Comparison of ENCODE assay signal across 8 cellular contexts in genomic region chrX:17689971-17690409, GRCh38. TPM values are rescaled to one million over a fixed set of nuclear protein-coding genes. Genes with fewer than 3 reads are reported as not detected.
DNase-seq lines count a peak whose midpoint lies in the region; ATAC-seq and TF ChIP-seq lines count a peak whose summit lies in the region.

No MANE protein-coding gene starts in this region.

- no peak overlapping the region for H3K4me2 ChIP-seq in MM.1S (ENCODE audit: low read depth, low read length)

- no peaks in the 10 kb centered on the region for H3K27me3 ChIP-seq in MM.1S (replicated peaks; ENCODE audit: insufficient read depth, low read length)

- H3K27ac Mint-ChIP-seq in Calu3 (ENCODE audit: unreplicated experiment) = peak overlapping the region; percentile 71
- no peak overlapping the region for H3K27ac Mint-ChIP-seq in MCF 10A (ENCODE audit: low read depth, unreplicated experiment)

- POLR2A ChIA-PET in RWPE1 (lab: Yijun Ruan, JAX; ENCODE audit: low non-redundant PET) = no interaction called here
- POLR2A ChIA-PET in MCF 10A (lab: Yijun Ruan, JAX) = no interaction called here

- no peaks in the 10 kb centered on the region for H3K9me2 ChIP-seq in MM.1S (replicated peaks; ENCODE audit: insufficient read depth, low read length)

- no peaks in the 10 kb centered on the region for H3K79me2 ChIP-seq in MM.1S (ENCODE audit: low read length)

- peak; percentile 87 for ATAC-seq in GM19395 (IDR thresholded peaks at IDR 0.05; ENCODE audit: unreplicated experiment)

- peak; percentile 54 for TF ChIP-seq CTCF in Calu3 (IDR thresholded peaks at IDR 0.05; ENCODE audit: unreplicated experiment)
- peak; percentile 65 for TF ChIP-seq CTCF in MM.1S (IDR thresholded peaks at IDR 0.05; ENCODE audit: low read length)
- TF ChIP-seq CTCF in RWPE1 (conservative IDR thresholded peaks at IDR 0.05; ENCODE audit: low read depth) = peak; percentile 57
- peak; percentile 64 for TF ChIP-seq CTCF in MCF 10A (IDR thresholded peaks at IDR 0.05; ENCODE audit: unreplicated experiment)

- H3K27me3 Mint-ChIP-seq in Calu3 (ENCODE audit: unreplicated experiment) (no peaks in the 10 kb centered on the region), MCF 10A (ENCODE audit: insufficient read depth, unreplicated experiment) (peaks cover 36% of the 10 kb centered on the region)

- intact Hi-C loops in Calu3 (cut with micrococcal nuclease; ENCODE audit: unreplicated experiment) = loop anchor here (1.0 to 10.0 kb wide), 5 partner anchors 99 to 568 kb away; no protein-coding TSS in a partner anchor
- intact Hi-C loops in MCF 10A (cut with micrococcal nuclease) = loop anchor here (1.0 kb wide), 5 partner anchors 99 to 569 kb away; partner anchors contain the start of gene NHS

- DNase-seq in Calu3 (peak; percentile 66), MM.1S (peak; percentile 40), RWPE1 (ENCODE audit: low spot score) (peak; percentile 15), MCF 10A (ENCODE audit: unreplicated experiment) (peak; percentile 73), islet precursor cell (peak; percentile 59)
- DNase-seq in stimulated activated CD4-positive, alpha-beta T cell treated with anti-CD3 and anti-CD28 coated beads, Interleukin-4, amount 100 ng/mL, for 4 hours = peak; percentile 2 to 18
- no peak for DNase-seq in NK-92 treated with Interleukin-12 subunit alpha and Interleukin-12 subunit beta, amount 100 ng/mL, for 24 hours (lab: John Stamatoyannopoulos, UW)

- no peaks in the 10 kb centered on the region for H3F3A ChIP-seq in MM.1S (ENCODE audit: insufficient read depth, low read length)

- H2AFZ ChIP-seq in MM.1S (ENCODE audit: low read length) = no peak overlapping the region

- CTCF ChIA-PET in Calu3 (lab: Charles Lee) = interaction anchor here (0.7 to 0.9 kb wide), 2 partner anchors 79 to 98 kb away, joined by 3 to 4 read pairs; no protein-coding TSS in a partner anchor
- CTCF ChIA-PET in RWPE1 (lab: Yijun Ruan, JAX) = interaction anchor here (0.6 to 1.1 kb wide), 4 partner anchors 228 to 567 kb away, joined by 3 read pairs; no protein-coding TSS in a partner anchor
- CTCF ChIA-PET in MCF 10A (lab: Yijun Ruan, JAX) = interaction anchor here (0.6 to 3.0 kb wide), 23 partner anchors 10 to 644 kb away, joined by 3 to 35 read pairs (median 3); no protein-coding TSS in a partner anchor

- H3K9me3 Mint-ChIP-seq in Calu3 (ENCODE audit: low read depth, unreplicated experiment) (no peaks in the 10 kb centered on the region), MCF 10A (ENCODE audit: unreplicated experiment) (no peaks in the 10 kb centered on the region)

- H3K9me3 ChIP-seq in MM.1S (replicated peaks; ENCODE audit: insufficient read depth, low read length) = no peaks in the 10 kb centered on the region

- H3K4me3 Mint-ChIP-seq in Calu3 (ENCODE audit: low read depth, unreplicated experiment) (no peak overlapping the region), MCF 10A (ENCODE audit: unreplicated experiment) (no peak overlapping the region)

- peaks cover 8% of the 10 kb centered on the region for H3K36me3 Mint-ChIP-seq in Calu3 (ENCODE audit: insufficient read depth, unreplicated experiment)
- peaks cover 12% of the 10 kb centered on the region for H3K36me3 Mint-ChIP-seq in MCF 10A (ENCODE audit: insufficient read depth, unreplicated experiment)

- H4K20me1 ChIP-seq in MM.1S (ENCODE audit: insufficient read depth, low read length) = no peaks in the 10 kb centered on the region

- BruUV-seq in Calu3 (replicated peaks; lab: Mats Ljungman, UMichigan) (no TSS peak), MCF 10A (replicated peaks; lab: Mats Ljungman, UMichigan) (no TSS peak)

- no peak overlapping the region for H3K4me3 ChIP-seq in MM.1S (ENCODE audit: low read length)

- peaks cover 19% of the 10 kb centered on the region for H3K4me1 Mint-ChIP-seq in Calu3 (ENCODE audit: low read depth, unreplicated experiment)
- no peaks in the 10 kb centered on the region for H3K4me1 Mint-ChIP-seq in MCF 10A (ENCODE audit: insufficient read depth, unreplicated experiment)

- no peak overlapping the region for H3K9ac ChIP-seq in MM.1S (ENCODE audit: low read length)

- no peak overlapping the region for H3K27ac ChIP-seq in MM.1S (ENCODE audit: low read length)
- H3K27ac ChIP-seq in RWPE1 = no peak overlapping the region

- H3K4me1 ChIP-seq in MM.1S (ENCODE audit: low read length) = no peaks in the 10 kb centered on the region

- no peaks in the 10 kb centered on the region for H3K36me3 ChIP-seq in MM.1S (replicated peaks; ENCODE audit: insufficient read depth, low read length)

RNA-seq across cellular contexts. Expression of gene SCML1, which starts 47.3 kb away (rescaled TPM):
- total RNA-seq in Calu3 (2022) (14.2 and 14.4 TPM in 2 replicates), MCF 10A (2022) (13.9 and 14.1 TPM in 2 replicates)
